In the genomic region with DNA sequence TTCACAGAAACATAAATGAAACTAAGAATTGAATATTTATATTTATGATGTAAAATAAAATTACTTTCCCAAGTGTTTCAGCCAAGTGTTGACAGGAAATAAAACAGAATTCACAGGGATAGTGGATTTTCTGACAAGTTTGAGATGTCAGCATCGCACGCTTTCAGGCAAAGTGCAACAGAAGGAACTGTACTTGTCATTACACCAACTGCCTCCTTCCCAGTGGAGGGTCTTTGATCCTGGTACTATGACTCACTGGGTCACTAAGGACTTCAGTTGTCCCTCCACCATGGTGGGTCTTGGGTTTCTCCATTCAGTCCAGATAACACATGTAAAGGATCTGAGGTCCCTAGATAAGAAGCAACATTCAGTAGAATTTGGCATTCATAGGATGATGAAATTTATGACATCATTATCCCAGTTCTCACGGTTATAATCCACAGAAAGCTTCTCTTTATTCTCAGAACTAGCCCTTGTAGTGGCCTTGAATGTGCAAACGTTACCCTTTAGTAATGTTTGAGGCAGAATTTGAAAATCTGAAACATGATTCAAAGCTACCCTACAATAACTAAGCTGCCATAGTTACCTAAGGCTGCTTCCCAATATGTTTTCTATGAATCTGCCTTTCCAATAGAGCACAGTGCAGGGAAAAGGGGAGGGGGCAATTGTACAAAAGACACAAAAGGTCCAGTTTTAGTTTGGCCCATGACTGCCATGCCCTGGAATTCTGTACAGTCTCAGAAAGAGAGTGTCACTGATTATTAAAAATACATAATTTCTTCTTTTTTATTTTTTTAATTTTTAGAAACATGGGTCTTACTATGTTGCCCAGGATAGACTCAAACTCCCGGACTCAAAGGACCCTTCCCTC, we compare ENCODE assay signal across 1 cellular context.
TF ChIP-seq lines count a peak whose summit lies in the region.

No MANE protein-coding gene starts in this region.

TF ChIP-seq in K562, 482 proteins besides CTCF, POLR2A, EP300 and RAD21 (continued from another document and continues in another):
- TF ChIP-seq, protein P1, sequence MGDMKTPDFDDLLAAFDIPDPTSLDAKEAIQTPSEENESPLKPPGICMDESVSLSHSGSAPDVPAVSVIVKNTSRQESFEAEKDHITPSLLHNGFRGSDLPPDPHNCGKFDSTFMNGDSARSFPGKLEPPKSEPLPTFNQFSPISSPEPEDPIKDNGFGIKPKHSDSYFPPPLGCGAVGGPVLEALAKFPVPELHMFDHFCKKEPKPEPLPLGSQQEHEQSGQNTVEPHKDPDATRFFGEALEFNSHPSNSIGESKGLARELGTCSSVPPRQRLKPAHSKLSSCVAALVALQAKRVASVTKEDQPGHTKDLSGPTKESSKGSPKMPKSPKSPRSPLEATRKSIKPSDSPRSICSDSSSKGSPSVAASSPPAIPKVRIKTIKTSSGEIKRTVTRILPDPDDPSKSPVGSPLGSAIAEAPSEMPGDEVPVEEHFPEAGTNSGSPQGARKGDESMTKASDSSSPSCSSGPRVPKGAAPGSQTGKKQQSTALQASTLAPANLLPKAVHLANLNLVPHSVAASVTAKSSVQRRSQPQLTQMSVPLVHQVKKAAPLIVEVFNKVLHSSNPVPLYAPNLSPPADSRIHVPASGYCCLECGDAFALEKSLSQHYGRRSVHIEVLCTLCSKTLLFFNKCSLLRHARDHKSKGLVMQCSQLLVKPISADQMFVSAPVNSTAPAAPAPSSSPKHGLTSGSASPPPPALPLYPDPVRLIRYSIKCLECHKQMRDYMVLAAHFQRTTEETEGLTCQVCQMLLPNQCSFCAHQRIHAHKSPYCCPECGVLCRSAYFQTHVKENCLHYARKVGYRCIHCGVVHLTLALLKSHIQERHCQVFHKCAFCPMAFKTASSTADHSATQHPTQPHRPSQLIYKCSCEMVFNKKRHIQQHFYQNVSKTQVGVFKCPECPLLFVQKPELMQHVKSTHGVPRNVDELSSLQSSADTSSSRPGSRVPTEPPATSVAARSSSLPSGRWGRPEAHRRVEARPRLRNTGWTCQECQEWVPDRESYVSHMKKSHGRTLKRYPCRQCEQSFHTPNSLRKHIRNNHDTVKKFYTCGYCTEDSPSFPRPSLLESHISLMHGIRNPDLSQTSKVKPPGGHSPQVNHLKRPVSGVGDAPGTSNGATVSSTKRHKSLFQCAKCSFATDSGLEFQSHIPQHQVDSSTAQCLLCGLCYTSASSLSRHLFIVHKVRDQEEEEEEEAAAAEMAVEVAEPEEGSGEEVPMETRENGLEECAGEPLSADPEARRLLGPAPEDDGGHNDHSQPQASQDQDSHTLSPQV (IDR thresholded peaks at IDR 0.05): peak; percentile 88
- TF ChIP-seq HDAC8 (tag; IDR thresholded peaks at IDR 0.05) (no peak; the same call in 1 of the 2 replicates), ATF4 (CRISPR knock-in tag; IDR thresholded peaks at IDR 0.05) (peak; percentile 93), RNF2 (IDR thresholded peaks at IDR 0.05) (peak; percentile 98), ZBTB1 (CRISPR knock-in tag; IDR thresholded peaks at IDR 0.05; ENCODE audit: borderline replicate concordance, low read depth) (no peak), NR3C1 (CRISPR knock-in tag; IDR thresholded peaks at IDR 0.05) (no peak), CSDE1 (IDR thresholded peaks at IDR 0.05) (peak; percentile 33 to 68; a peak in 1 of 4 replicates), ZSCAN32 (CRISPR knock-in tag; IDR thresholded peaks at IDR 0.05) (peak; percentile 59), TRIM24 (IDR thresholded peaks at IDR 0.05) (peak; percentile 93 to 96), FOSL1 (tag; conservative IDR thresholded peaks at IDR 0.05) (peak; percentile 99), ELF4 (CRISPR knock-in tag; IDR thresholded peaks at IDR 0.05) (0 out of 2 replicates have a peak, but pooled peaks have one; percentile 11), BRCA1 (IDR thresholded peaks at IDR 0.05) (no peak), BRCA1 (CRISPR knock-in tag; IDR thresholded peaks at IDR 0.05) (no peak), NR4A1 (CRISPR knock-in tag; IDR thresholded peaks at IDR 0.05) (no peak), NR4A1 (tag; IDR thresholded peaks at IDR 0.05) (peak; percentile 62; the same call in 1 of the 2 replicates), PRPF4 (IDR thresholded peaks at IDR 0.05; ENCODE audit: insufficient read depth, low read depth, low read length, poor library complexity, severe bottlenecking) (no peak), RFX1 (IDR thresholded peaks at IDR 0.05) (peak; percentile 35; the same call in 1 of the 2 replicates), ZSCAN29 (IDR thresholded peaks at IDR 0.05) (no peak), EWSR1 (IDR thresholded peaks at IDR 0.05; ENCODE audit: borderline replicate concordance, low read depth, partially characterized antibody) (no peak), ZNF764 (CRISPR knock-in tag; IDR thresholded peaks at IDR 0.05; ENCODE audit: low read depth) (no peak), TGIF2 (CRISPR knock-in tag; IDR thresholded peaks at IDR 0.05) (no peak), CHD1 (IDR thresholded peaks at IDR 0.05; ENCODE audit: low read length) (no peak), RCOR1 (IDR thresholded peaks at IDR 0.05; ENCODE audit: borderline replicate concordance in 1 of 2, low read depth in 2 of 2, low read length in 2 of 2) (peak; percentile 30 to 92; a peak in 3 of 4 replicates), TOE1 (IDR thresholded peaks at IDR 0.05; ENCODE audit: borderline replicate concordance) (peak; percentile 68), TOE1 (CRISPR knock-in tag; IDR thresholded peaks at IDR 0.05; ENCODE audit: borderline replicate concordance, low read depth) (no peak), ZBTB8A (IDR thresholded peaks at IDR 0.05; ENCODE audit: partially characterized antibody) (no peak), FOXP4 (CRISPR knock-in tag; IDR thresholded peaks at IDR 0.05; ENCODE audit: borderline replicate concordance) (no peak), POLR2B (IDR thresholded peaks at IDR 0.05; ENCODE audit: low read depth, partially characterized antibody) (peak; percentile 77), IRF2 (CRISPR knock-in tag; IDR thresholded peaks at IDR 0.05) (no peak), SREBF1 (IDR thresholded peaks at IDR 0.05; ENCODE audit: borderline replicate concordance, low read depth, low read length) (no peak), PURB (CRISPR knock-in tag; IDR thresholded peaks at IDR 0.05; ENCODE audit: low read depth) (no peak)
- TF ChIP-seq, protein P2, sequence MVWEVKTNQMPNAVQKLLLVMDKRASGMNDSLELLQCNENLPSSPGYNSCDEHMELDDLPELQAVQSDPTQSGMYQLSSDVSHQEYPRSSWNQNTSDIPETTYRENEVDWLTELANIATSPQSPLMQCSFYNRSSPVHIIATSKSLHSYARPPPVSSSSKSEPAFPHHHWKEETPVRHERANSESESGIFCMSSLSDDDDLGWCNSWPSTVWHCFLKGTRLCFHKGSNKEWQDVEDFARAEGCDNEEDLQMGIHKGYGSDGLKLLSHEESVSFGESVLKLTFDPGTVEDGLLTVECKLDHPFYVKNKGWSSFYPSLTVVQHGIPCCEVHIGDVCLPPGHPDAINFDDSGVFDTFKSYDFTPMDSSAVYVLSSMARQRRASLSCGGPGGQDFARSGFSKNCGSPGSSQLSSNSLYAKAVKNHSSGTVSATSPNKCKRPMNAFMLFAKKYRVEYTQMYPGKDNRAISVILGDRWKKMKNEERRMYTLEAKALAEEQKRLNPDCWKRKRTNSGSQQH (CRISPR knock-in tag; IDR thresholded peaks at IDR 0.05): no peak
- TF ChIP-seq, protein P3, sequence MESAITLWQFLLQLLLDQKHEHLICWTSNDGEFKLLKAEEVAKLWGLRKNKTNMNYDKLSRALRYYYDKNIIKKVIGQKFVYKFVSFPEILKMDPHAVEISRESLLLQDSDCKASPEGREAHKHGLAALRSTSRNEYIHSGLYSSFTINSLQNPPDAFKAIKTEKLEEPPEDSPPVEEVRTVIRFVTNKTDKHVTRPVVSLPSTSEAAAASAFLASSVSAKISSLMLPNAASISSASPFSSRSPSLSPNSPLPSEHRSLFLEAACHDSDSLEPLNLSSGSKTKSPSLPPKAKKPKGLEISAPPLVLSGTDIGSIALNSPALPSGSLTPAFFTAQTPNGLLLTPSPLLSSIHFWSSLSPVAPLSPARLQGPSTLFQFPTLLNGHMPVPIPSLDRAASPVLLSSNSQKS (CRISPR knock-in tag; IDR thresholded peaks at IDR 0.05): no peak
- TF ChIP-seq, protein P4, sequence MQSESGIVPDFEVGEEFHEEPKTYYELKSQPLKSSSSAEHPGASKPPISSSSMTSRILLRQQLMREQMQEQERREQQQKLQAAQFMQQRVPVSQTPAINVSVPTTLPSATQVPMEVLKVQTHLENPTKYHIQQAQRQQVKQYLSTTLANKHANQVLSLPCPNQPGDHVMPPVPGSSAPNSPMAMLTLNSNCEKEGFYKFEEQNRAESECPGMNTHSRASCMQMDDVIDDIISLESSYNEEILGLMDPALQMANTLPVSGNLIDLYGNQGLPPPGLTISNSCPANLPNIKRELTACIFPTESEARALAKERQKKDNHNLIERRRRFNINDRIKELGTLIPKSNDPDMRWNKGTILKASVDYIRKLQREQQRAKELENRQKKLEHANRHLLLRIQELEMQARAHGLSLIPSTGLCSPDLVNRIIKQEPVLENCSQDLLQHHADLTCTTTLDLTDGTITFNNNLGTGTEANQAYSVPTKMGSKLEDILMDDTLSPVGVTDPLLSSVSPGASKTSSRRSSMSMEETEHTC (IDR thresholded peaks at IDR 0.05): peak; percentile 71
- TF ChIP-seq, protein P5, sequence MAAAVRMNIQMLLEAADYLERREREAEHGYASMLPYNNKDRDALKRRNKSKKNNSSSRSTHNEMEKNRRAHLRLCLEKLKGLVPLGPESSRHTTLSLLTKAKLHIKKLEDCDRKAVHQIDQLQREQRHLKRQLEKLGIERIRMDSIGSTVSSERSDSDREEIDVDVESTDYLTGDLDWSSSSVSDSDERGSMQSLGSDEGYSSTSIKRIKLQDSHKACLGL (CRISPR knock-in tag; IDR thresholded peaks at IDR 0.05; ENCODE audit: borderline replicate concordance, poor library complexity, severe bottlenecking): no peak
- TF ChIP-seq, protein P6, sequence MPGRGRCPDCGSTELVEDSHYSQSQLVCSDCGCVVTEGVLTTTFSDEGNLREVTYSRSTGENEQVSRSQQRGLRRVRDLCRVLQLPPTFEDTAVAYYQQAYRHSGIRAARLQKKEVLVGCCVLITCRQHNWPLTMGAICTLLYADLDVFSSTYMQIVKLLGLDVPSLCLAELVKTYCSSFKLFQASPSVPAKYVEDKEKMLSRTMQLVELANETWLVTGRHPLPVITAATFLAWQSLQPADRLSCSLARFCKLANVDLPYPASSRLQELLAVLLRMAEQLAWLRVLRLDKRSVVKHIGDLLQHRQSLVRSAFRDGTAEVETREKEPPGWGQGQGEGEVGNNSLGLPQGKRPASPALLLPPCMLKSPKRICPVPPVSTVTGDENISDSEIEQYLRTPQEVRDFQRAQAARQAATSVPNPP (IDR thresholded peaks at IDR 0.05; ENCODE audit: borderline replicate concordance, insufficient read depth, insufficient read length): no peak
- TF ChIP-seq, protein P7, sequence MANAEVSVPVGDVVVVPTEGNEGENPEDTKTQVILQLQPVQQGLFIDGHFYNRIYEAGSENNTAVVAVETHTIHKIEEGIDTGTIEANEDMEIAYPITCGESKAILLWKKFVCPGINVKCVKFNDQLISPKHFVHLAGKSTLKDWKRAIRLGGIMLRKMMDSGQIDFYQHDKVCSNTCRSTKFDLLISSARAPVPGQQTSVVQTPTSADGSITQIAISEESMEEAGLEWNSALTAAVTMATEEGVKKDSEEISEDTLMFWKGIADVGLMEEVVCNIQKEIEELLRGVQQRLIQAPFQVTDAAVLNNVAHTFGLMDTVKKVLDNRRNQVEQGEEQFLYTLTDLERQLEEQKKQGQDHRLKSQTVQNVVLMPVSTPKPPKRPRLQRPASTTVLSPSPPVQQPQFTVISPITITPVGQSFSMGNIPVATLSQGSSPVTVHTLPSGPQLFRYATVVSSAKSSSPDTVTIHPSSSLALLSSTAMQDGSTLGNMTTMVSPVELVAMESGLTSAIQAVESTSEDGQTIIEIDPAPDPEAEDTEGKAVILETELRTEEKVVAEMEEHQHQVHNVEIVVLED (CRISPR knock-in tag; IDR thresholded peaks at IDR 0.05): peak; percentile 35; the same call in 1 of the 2 replicates
- TF ChIP-seq, protein P8, sequence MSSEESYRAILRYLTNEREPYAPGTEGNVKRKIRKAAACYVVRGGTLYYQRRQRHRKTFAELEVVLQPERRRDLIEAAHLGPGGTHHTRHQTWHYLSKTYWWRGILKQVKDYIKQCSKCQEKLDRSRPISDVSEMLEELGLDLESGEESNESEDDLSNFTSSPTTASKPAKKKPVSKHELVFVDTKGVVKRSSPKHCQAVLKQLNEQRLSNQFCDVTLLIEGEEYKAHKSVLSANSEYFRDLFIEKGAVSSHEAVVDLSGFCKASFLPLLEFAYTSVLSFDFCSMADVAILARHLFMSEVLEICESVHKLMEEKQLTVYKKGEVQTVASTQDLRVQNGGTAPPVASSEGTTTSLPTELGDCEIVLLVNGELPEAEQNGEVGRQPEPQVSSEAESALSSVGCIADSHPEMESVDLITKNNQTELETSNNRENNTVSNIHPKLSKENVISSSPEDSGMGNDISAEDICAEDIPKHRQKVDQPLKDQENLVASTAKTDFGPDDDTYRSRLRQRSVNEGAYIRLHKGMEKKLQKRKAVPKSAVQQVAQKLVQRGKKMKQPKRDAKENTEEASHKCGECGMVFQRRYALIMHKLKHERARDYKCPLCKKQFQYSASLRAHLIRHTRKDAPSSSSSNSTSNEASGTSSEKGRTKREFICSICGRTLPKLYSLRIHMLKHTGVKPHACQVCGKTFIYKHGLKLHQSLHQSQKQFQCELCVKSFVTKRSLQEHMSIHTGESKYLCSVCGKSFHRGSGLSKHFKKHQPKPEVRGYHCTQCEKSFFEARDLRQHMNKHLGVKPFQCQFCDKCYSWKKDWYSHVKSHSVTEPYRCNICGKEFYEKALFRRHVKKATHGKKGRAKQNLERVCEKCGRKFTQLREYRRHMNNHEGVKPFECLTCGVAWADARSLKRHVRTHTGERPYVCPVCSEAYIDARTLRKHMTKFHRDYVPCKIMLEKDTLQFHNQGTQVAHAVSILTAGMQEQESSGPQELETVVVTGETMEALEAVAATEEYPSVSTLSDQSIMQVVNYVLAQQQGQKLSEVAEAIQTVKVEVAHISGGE (CRISPR knock-in tag; IDR thresholded peaks at IDR 0.05): peak in 1 of 3 experiments; percentile 55; a peak in 1 of 6 replicates
- TF ChIP-seq, protein P9, sequence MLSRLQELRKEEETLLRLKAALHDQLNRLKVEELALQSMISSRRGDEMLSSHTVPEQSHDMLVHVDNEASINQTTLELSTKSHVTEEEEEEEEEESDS (CRISPR knock-in tag; IDR thresholded peaks at IDR 0.05): no peak
